ENCODE assay signal across 1 cellular context in the genomic region with DNA sequence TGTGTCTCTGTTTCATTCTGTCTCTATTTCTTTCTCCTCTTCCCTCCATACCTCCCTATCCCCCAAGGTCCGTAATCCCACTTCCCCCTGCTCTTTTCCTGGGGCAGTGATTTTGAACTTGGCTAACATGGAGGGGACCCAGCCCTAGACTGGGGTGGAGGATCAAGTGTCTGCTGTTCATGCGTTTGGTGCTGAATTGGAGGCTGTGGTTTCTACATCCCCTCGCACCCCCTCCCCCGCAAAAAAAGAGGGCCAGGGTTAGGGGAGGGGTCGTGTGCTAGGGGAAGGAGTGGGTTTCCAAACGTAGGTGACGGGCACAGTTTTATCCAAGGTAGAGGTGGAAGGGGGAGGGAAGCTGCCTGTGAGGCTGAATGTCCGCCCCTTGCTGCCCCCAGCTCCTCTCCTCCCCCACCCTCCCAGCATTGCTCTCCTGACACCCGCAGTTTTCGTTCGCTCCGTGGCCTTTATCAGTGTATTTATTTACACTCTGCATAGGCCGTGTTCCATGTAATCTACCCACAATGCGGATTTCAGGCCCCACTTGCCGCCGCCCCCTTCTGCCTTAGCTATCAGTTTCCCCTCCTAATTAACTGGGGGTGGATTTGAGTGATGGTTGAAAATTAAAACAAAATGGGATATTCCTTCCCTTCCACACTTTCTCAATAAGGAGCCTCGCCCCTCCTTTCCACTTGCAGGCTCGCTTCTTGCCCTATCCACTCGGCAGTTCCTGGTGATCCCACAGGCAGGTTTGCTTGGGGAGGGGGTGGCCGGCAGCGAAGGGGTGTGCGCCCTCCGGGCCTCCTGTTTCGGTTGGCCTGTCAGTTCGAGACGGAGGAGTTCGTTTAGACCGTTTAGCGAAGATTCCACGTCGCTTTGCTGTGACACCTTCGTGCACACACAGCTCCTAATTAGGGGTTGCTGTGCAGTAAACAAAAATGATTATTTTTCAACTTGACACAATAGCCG.
TF ChIP-seq lines count a peak whose summit lies in the region.

No MANE protein-coding gene starts in this region.

TF ChIP-seq in liver, 16 proteins besides CTCF, POLR2A, EP300 and RAD21 (continued from another document):
- TF ChIP-seq, protein P1, sequence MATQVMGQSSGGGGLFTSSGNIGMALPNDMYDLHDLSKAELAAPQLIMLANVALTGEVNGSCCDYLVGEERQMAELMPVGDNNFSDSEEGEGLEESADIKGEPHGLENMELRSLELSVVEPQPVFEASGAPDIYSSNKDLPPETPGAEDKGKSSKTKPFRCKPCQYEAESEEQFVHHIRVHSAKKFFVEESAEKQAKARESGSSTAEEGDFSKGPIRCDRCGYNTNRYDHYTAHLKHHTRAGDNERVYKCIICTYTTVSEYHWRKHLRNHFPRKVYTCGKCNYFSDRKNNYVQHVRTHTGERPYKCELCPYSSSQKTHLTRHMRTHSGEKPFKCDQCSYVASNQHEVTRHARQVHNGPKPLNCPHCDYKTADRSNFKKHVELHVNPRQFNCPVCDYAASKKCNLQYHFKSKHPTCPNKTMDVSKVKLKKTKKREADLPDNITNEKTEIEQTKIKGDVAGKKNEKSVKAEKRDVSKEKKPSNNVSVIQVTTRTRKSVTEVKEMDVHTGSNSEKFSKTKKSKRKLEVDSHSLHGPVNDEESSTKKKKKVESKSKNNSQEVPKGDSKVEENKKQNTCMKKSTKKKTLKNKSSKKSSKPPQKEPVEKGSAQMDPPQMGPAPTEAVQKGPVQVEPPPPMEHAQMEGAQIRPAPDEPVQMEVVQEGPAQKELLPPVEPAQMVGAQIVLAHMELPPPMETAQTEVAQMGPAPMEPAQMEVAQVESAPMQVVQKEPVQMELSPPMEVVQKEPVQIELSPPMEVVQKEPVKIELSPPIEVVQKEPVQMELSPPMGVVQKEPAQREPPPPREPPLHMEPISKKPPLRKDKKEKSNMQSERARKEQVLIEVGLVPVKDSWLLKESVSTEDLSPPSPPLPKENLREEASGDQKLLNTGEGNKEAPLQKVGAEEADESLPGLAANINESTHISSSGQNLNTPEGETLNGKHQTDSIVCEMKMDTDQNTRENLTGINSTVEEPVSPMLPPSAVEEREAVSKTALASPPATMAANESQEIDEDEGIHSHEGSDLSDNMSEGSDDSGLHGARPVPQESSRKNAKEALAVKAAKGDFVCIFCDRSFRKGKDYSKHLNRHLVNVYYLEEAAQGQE (IDR thresholded peaks at IDR 0.05) = peak; percentile 95
- TF ChIP-seq GABPA (IDR thresholded peaks at IDR 0.05 in 1 of 2, conservative IDR thresholded peaks at IDR 0.05 in 1 of 2) (no peak), FOXA2 (IDR thresholded peaks at IDR 0.05) (no peak)
